ENCODE assay signal across 1 cellular context in genomic region chr2:222859786-222860726, GRCh38.
TF ChIP-seq lines count a peak whose summit lies in the region.

No MANE protein-coding gene starts in this region.

TF ChIP-seq in K562, 482 proteins besides CTCF, POLR2A, EP300 and RAD21 (continued from another document):
- no peak for TF ChIP-seq E2F4 (CRISPR knock-in tag; IDR thresholded peaks at IDR 0.05; ENCODE audit: low read depth)
- peak in 1 of 2 experiments; percentile 63; a peak in 1 of 4 replicates for TF ChIP-seq ZNF639 (CRISPR knock-in tag; conservative IDR thresholded peaks at IDR 0.05 in 1 of 2, IDR thresholded peaks at IDR 0.05 in 1 of 2)
- no peak for TF ChIP-seq NR4A1 (CRISPR knock-in tag; IDR thresholded peaks at IDR 0.05)
- TF ChIP-seq NR4A1 (tag; IDR thresholded peaks at IDR 0.05), result 0 out of 2 replicates have a peak, but pooled peaks have one; percentile 58
- TF ChIP-seq SMAD1 (IDR thresholded peaks at IDR 0.05; ENCODE audit: low read depth, low read length, partially characterized antibody), result no peak
- TF ChIP-seq CBFB (CRISPR knock-in tag; IDR thresholded peaks at IDR 0.05), result no peak
- TF ChIP-seq ZNF76 (CRISPR knock-in tag; IDR thresholded peaks at IDR 0.05; ENCODE audit: borderline replicate concordance), result 0 out of 2 replicates have a peak, but pooled peaks have one; percentile 42
- no peak for TF ChIP-seq GABPB2 (CRISPR knock-in tag; conservative IDR thresholded peaks at IDR 0.05)
- 0 out of 4 replicates have a peak, but pooled peaks of 1 of the 2 experiments have one; percentile 17 for TF ChIP-seq TEAD1 (CRISPR knock-in tag; IDR thresholded peaks at IDR 0.05)
- peak; percentile 69; the same call in 1 of the 2 replicates for TF ChIP-seq PYGO2 (tag; IDR thresholded peaks at IDR 0.05)
- no peak for TF ChIP-seq ERF (CRISPR knock-in tag; IDR thresholded peaks at IDR 0.05)
- no peak for TF ChIP-seq ZNF740 (CRISPR knock-in tag; IDR thresholded peaks at IDR 0.05)
- 0 out of 4 replicates have a peak, but pooled peaks of 1 of the 2 experiments have one; percentile 35 for TF ChIP-seq ZNF740 (tag; IDR thresholded peaks at IDR 0.05)
- 0 out of 2 replicates have a peak, but pooled peaks have one; percentile 29 for TF ChIP-seq ZBTB9 (CRISPR knock-in tag; IDR thresholded peaks at IDR 0.05)
- TF ChIP-seq TSHZ1 (CRISPR knock-in tag; IDR thresholded peaks at IDR 0.05), result peak; percentile 37; the same call in 1 of the 2 replicates
- no peak for TF ChIP-seq USF2 (CRISPR knock-in tag; IDR thresholded peaks at IDR 0.05)
- no peak for TF ChIP-seq ZNF232 (CRISPR knock-in tag; IDR thresholded peaks at IDR 0.05)
- TF ChIP-seq HIVEP1 (CRISPR knock-in tag; IDR thresholded peaks at IDR 0.05), result 0 out of 2 replicates have a peak, but pooled peaks have one; percentile 58
- TF ChIP-seq ZNF592 (IDR thresholded peaks at IDR 0.05), result peak; percentile 73
- TF ChIP-seq TEAD4 (IDR thresholded peaks at IDR 0.05; ENCODE audit: low read length), result peak; percentile 31; the same call in 1 of the 2 replicates
- no peak for TF ChIP-seq TEAD4 (CRISPR knock-in tag; IDR thresholded peaks at IDR 0.05; ENCODE audit: borderline replicate concordance)
- TF ChIP-seq CREB1 (IDR thresholded peaks at IDR 0.05), result no peak
- TF ChIP-seq CREB1 (CRISPR knock-in tag; IDR thresholded peaks at IDR 0.05), result no peak
- TF ChIP-seq ZNF584 (CRISPR knock-in tag; IDR thresholded peaks at IDR 0.05; ENCODE audit: low read depth), result 0 out of 2 replicates have a peak, but pooled peaks have one; percentile 29
- TF ChIP-seq JUN (IDR thresholded peaks at IDR 0.05; ENCODE audit: borderline replicate concordance, low read depth, low read length), result no peak
- TF ChIP-seq JUN (CRISPR knock-in tag; IDR thresholded peaks at IDR 0.05; ENCODE audit: borderline replicate concordance), result no peak
- TF ChIP-seq RCOR1 (IDR thresholded peaks at IDR 0.05; ENCODE audit: borderline replicate concordance in 1 of 2, low read depth in 2 of 2, low read length in 2 of 2), result 0 out of 4 replicates have a peak, but pooled peaks of 1 of the 2 experiments have one; percentile 34
